1 cellular context compared by ENCODE assay signal in the genomic region with DNA sequence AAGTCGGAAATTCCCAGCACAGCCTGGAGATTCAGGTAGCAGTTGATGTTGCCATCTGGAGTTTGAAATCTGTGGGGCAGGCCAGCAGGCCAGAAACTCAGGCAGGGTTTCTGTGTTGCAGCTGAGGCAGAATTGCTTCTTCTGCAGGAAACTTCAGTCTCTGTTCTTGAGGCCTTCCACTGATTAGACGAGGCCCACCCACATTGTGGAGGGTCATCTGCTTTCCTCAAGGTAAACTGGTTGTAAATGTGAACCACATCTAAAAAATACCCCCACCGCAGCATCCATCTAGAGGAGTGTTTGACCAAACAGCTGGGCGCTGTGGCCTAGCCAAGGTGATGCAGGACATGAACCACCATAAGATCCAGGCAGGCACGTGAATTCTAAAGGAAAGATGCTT.
TF ChIP-seq lines count a peak whose summit lies in the region.

No MANE protein-coding gene starts in this region.

TF ChIP-seq in K562, 482 proteins besides CTCF, POLR2A, EP300 and RAD21 (continued from another document):
- TF ChIP-seq, protein P1, sequence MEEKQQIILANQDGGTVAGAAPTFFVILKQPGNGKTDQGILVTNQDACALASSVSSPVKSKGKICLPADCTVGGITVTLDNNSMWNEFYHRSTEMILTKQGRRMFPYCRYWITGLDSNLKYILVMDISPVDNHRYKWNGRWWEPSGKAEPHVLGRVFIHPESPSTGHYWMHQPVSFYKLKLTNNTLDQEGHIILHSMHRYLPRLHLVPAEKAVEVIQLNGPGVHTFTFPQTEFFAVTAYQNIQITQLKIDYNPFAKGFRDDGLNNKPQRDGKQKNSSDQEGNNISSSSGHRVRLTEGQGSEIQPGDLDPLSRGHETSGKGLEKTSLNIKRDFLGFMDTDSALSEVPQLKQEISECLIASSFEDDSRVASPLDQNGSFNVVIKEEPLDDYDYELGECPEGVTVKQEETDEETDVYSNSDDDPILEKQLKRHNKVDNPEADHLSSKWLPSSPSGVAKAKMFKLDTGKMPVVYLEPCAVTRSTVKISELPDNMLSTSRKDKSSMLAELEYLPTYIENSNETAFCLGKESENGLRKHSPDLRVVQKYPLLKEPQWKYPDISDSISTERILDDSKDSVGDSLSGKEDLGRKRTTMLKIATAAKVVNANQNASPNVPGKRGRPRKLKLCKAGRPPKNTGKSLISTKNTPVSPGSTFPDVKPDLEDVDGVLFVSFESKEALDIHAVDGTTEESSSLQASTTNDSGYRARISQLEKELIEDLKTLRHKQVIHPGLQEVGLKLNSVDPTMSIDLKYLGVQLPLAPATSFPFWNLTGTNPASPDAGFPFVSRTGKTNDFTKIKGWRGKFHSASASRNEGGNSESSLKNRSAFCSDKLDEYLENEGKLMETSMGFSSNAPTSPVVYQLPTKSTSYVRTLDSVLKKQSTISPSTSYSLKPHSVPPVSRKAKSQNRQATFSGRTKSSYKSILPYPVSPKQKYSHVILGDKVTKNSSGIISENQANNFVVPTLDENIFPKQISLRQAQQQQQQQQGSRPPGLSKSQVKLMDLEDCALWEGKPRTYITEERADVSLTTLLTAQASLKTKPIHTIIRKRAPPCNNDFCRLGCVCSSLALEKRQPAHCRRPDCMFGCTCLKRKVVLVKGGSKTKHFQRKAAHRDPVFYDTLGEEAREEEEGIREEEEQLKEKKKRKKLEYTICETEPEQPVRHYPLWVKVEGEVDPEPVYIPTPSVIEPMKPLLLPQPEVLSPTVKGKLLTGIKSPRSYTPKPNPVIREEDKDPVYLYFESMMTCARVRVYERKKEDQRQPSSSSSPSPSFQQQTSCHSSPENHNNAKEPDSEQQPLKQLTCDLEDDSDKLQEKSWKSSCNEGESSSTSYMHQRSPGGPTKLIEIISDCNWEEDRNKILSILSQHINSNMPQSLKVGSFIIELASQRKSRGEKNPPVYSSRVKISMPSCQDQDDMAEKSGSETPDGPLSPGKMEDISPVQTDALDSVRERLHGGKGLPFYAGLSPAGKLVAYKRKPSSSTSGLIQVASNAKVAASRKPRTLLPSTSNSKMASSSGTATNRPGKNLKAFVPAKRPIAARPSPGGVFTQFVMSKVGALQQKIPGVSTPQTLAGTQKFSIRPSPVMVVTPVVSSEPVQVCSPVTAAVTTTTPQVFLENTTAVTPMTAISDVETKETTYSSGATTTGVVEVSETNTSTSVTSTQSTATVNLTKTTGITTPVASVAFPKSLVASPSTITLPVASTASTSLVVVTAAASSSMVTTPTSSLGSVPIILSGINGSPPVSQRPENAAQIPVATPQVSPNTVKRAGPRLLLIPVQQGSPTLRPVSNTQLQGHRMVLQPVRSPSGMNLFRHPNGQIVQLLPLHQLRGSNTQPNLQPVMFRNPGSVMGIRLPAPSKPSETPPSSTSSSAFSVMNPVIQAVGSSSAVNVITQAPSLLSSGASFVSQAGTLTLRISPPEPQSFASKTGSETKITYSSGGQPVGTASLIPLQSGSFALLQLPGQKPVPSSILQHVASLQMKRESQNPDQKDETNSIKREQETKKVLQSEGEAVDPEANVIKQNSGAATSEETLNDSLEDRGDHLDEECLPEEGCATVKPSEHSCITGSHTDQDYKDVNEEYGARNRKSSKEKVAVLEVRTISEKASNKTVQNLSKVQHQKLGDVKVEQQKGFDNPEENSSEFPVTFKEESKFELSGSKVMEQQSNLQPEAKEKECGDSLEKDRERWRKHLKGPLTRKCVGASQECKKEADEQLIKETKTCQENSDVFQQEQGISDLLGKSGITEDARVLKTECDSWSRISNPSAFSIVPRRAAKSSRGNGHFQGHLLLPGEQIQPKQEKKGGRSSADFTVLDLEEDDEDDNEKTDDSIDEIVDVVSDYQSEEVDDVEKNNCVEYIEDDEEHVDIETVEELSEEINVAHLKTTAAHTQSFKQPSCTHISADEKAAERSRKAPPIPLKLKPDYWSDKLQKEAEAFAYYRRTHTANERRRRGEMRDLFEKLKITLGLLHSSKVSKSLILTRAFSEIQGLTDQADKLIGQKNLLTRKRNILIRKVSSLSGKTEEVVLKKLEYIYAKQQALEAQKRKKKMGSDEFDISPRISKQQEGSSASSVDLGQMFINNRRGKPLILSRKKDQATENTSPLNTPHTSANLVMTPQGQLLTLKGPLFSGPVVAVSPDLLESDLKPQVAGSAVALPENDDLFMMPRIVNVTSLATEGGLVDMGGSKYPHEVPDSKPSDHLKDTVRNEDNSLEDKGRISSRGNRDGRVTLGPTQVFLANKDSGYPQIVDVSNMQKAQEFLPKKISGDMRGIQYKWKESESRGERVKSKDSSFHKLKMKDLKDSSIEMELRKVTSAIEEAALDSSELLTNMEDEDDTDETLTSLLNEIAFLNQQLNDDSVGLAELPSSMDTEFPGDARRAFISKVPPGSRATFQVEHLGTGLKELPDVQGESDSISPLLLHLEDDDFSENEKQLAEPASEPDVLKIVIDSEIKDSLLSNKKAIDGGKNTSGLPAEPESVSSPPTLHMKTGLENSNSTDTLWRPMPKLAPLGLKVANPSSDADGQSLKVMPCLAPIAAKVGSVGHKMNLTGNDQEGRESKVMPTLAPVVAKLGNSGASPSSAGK (IDR thresholded peaks at IDR 0.05) = no peak
TF ChIP-seq in K562: peak in this region for 3.
